In the genomic region with DNA sequence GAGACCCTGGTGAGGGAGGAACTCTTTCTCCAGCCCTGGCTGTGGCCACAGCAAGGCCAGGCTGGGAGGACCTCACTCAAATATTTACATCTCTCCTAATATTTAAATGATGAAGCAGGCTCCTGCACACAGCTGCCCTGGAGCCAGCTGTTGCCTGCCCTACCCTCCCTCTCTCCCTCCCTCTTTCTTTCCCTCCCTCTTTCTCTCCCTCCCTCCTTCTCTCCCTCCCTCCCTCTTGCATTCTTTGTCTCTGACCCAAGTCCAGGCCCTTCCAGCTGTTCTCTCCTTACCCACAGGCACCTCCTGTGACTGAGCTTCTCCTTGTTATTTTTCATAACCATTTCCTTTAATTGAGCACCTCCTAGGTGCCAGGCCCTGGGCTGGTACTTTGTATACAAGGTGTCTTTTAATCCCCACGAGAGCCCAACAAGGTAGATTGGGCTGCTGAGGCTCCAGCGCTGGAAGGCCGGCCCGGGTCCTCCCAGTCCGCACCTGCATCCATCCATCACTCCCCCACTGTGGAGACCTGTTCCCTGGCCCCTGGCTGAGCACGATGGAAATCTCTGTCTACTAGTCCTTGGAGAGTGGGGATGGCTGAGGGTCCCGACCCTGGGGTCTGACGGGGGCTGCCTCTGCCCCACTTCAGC, we compare ENCODE assay signal across 1 cellular context.
TF ChIP-seq lines count a peak whose summit lies in the region.

No MANE protein-coding gene starts in this region.

TF ChIP-seq in HEK293, 187 proteins besides CTCF, POLR2A, EP300 and RAD21 (continued from another document):
- TF ChIP-seq, protein P1, sequence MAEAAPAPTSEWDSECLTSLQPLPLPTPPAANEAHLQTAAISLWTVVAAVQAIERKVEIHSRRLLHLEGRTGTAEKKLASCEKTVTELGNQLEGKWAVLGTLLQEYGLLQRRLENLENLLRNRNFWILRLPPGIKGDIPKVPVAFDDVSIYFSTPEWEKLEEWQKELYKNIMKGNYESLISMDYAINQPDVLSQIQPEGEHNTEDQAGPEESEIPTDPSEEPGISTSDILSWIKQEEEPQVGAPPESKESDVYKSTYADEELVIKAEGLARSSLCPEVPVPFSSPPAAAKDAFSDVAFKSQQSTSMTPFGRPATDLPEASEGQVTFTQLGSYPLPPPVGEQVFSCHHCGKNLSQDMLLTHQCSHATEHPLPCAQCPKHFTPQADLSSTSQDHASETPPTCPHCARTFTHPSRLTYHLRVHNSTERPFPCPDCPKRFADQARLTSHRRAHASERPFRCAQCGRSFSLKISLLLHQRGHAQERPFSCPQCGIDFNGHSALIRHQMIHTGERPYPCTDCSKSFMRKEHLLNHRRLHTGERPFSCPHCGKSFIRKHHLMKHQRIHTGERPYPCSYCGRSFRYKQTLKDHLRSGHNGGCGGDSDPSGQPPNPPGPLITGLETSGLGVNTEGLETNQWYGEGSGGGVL (tag by site-specific recombination; IDR thresholded peaks at IDR 0.05) = peak; percentile 77
- TF ChIP-seq BCL11B (tag by site-specific recombination; IDR thresholded peaks at IDR 0.05; ENCODE audit: low read depth) (no peak), ZFP69B (tag by site-specific recombination; IDR thresholded peaks at IDR 0.05) (no peak), ZNF221 (tag by site-specific recombination; IDR thresholded peaks at IDR 0.05; ENCODE audit: borderline replicate concordance) (no peak), PRDM1 (tag by site-specific recombination; IDR thresholded peaks at IDR 0.05) (no peak), ZNF366 (tag by site-specific recombination; conservative IDR thresholded peaks at IDR 0.05) (peak; percentile 79), ZNF664 (tag by site-specific recombination; IDR thresholded peaks at IDR 0.05) (peak; percentile 77), SCRT2 (tag by site-specific recombination; IDR thresholded peaks at IDR 0.05) (no peak), ZNF48 (tag by site-specific recombination; IDR thresholded peaks at IDR 0.05) (no peak), ZNF311 (tag by site-specific recombination; IDR thresholded peaks at IDR 0.05; ENCODE audit: borderline replicate concordance) (no peak), ZNF10 (tag by site-specific recombination; IDR thresholded peaks at IDR 0.05) (no peak), HOXC10 (CRISPR knock-in tag; IDR thresholded peaks at IDR 0.05) (no peak)
- TF ChIP-seq, protein P2, sequence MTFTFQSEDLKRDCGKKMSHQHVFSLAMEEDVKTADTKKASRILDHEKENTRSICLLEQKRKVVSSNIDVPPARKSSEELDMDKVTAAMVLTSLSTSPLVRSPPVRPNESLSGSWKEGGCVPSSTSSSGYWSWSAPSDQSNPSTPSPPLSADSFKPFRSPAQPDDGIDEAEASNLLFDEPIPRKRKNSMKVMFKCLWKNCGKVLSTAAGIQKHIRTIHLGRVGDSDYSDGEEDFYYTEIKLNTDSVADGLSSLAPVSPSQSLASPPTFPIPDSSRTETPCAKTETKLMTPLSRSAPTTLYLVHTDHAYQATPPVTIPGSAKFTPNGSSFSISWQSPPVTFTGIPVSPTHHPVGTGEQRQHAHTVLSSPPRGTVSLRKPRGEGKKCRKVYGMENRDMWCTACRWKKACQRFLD (tag by site-specific recombination; IDR thresholded peaks at IDR 0.05) = no peak
- TF ChIP-seq, protein P3, sequence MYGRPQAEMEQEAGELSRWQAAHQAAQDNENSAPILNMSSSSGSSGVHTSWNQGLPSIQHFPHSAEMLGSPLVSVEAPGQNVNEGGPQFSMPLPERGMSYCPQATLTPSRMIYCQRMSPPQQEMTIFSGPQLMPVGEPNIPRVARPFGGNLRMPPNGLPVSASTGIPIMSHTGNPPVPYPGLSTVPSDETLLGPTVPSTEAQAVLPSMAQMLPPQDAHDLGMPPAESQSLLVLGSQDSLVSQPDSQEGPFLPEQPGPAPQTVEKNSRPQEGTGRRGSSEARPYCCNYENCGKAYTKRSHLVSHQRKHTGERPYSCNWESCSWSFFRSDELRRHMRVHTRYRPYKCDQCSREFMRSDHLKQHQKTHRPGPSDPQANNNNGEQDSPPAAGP (tag by site-specific recombination; IDR thresholded peaks at IDR 0.05) = peak; percentile 89
